In genomic region chr6:148704539-148704938, GRCh38 we compare ENCODE assay signal across 22 cellular contexts. TPM values are rescaled to one million over a fixed set of nuclear protein-coding genes. Genes with fewer than 3 reads are reported as not detected.
A peak's percentile ranks its signal among the peaks of the same experiment; 100 is the strongest.
DNase-seq lines count a peak whose midpoint lies in the region; ATAC-seq and TF ChIP-seq lines count a peak whose summit lies in the region.
"Had no signal": no experiment of that assay in that cellular context is flagged by ENCODE, and none has a peak within 500 bp of the region (broad histone marks: within the 10 kb centered on the region; RNA-seq: fewer than 3 reads in every experiment).

No MANE protein-coding gene starts in this region.

- ATAC-seq in GM19023 (IDR thresholded peaks at IDR 0.05; ENCODE audit: unreplicated experiment) = no peak
- ATAC-seq in GM21381 (IDR thresholded peaks at IDR 0.05; ENCODE audit: unreplicated experiment) = no peak
- ATAC-seq: A549, GM12878 had no signal

- peak; percentile 11 for DNase-seq in NCI-H146 (lab: John Stamatoyannopoulos, UW)
- no peak for DNase-seq in NCI-H146 treated with DMSO at 0.1 percent for 48 hours (lab: John Stamatoyannopoulos, UW; ENCODE audit: unreplicated experiment)
- peak; percentile 20 for DNase-seq in NCI-H748 (lab: John Stamatoyannopoulos, UW; ENCODE audit: unreplicated experiment)
- no peak for DNase-seq in NCI-H748 treated with DMSO at 0.1 percent for 48 hours (lab: John Stamatoyannopoulos, UW)
- DNase-seq: 8988T; ACHN; AML-193; BE2C; CD4-positive, alpha-beta T cell; CD8-positive, alpha-beta memory T cell; DMS 273 treated with DMSO at 0.1 percent for 48 hours; DMS79; EL; GOT3; HFFc6 had no signal

- H3K27me3 ChIP-seq in neural cell (ENCODE audit: insufficient read depth, low read depth, low read length) = no peaks in the 10 kb centered on the region
- H3K27me3 ChIP-seq: BE2C; BLaER1 treated with 17β-estradiol and CSF1 and Interleukin-3, amounts not matched to agents 10 nM and 100 nM had no signal

- no peaks in the 10 kb centered on the region for H3K9me2 ChIP-seq in neural cell (ENCODE audit: insufficient read depth, low read length)

- no peaks in the 10 kb centered on the region for H4K20me1 ChIP-seq in neural cell (ENCODE audit: insufficient read depth)
- H4K20me1 ChIP-seq: BLaER1 treated with 17β-estradiol and CSF1 and Interleukin-3, amounts not matched to agents 10 nM and 100 nM had no signal

- no peak overlapping the region for H3K4me3 ChIP-seq in neural cell (ENCODE audit: low read length)
- H3K4me3 ChIP-seq: A549; BLaER1 treated with 17β-estradiol and CSF1 and Interleukin-3, amounts not matched to agents 10 nM and 100 nM; GM12878; HAP-1 had no signal

- H3F3A ChIP-seq in neural cell (ENCODE audit: insufficient read depth, low read length, poor library complexity, severe bottlenecking) = no peaks in the 10 kb centered on the region

- no peak overlapping the region for H3K9ac ChIP-seq in neural cell (ENCODE audit: low read length)
- H3K9ac ChIP-seq: BLaER1 treated with 17β-estradiol and CSF1 and Interleukin-3, amounts not matched to agents 10 nM and 100 nM had no signal

- no peak for TF ChIP-seq CTCF in neural cell (IDR thresholded peaks at IDR 0.05; ENCODE audit: poor library complexity, severe bottlenecking)

- no peaks in the 10 kb centered on the region for H3K79me2 ChIP-seq in neural cell (replicated peaks; ENCODE audit: insufficient read depth, low read length)

- no peaks in the 10 kb centered on the region for H3K36me3 ChIP-seq in neural cell (ENCODE audit: insufficient read depth, low read length)
- H3K36me3 ChIP-seq: BE2C; BLaER1 treated with 17β-estradiol and CSF1 and Interleukin-3, amounts not matched to agents 10 nM and 100 nM; HAP-1 had no signal

- no peaks in the 10 kb centered on the region for H3K9me3 ChIP-seq in neural cell (ENCODE audit: low read length)
- H3K9me3 ChIP-seq: A549; BE2C; BLaER1 treated with 17β-estradiol and CSF1 and Interleukin-3, amounts not matched to agents 10 nM and 100 nM; HAP-1 had no signal

- no peak overlapping the region for H3K27ac ChIP-seq in neural cell (ENCODE audit: low read length)
- H3K27ac ChIP-seq: A549 had no signal

- no peak overlapping the region for H2AFZ ChIP-seq in neural cell (ENCODE audit: low read depth, low read length)

- TF ChIP-seq EP300 in neural cell (conservative IDR thresholded peaks at IDR 0.05; ENCODE audit: poor library complexity, severe bottlenecking) = no peak

- H3K4me2 ChIP-seq in neural cell (ENCODE audit: low read length) = peak overlapping the region; percentile 5
- H3K4me2 ChIP-seq: A549 had no signal

- TF ChIP-seq RAD21 in neural cell (conservative IDR thresholded peaks at IDR 0.05) = no peak

TF ChIP-seq in neural cell, 6 proteins besides CTCF, POLR2A, EP300 and RAD21:
- TF ChIP-seq SMC3 (conservative IDR thresholded peaks at IDR 0.05; ENCODE audit: poor library complexity) (no peak), TAF1 (IDR thresholded peaks at IDR 0.05; ENCODE audit: low read depth) (no peak), MXI1 (conservative IDR thresholded peaks at IDR 0.05; ENCODE audit: poor library complexity, severe bottlenecking) (no peak), REST (IDR thresholded peaks at IDR 0.05; ENCODE audit: borderline replicate concordance) (no peak), EZH2 (IDR thresholded peaks at IDR 0.05; ENCODE audit: borderline replicate concordance, insufficient read depth, low read length, poor library complexity, severe bottlenecking) (no peak), POLR2AphosphoS5 (IDR thresholded peaks at IDR 0.05) (no peak)

RNA-seq across cellular contexts. Expression of gene UST, which starts 42.3 kb away (rescaled TPM):
- polyA plus RNA-seq in neural cell = 6.3 and 7.5 TPM in 2 replicates
- 7.1 and 8.5 TPM in 2 replicates for polyA minus RNA-seq in neural cell

Comparison
In these comparisons a context has a peak if more than half of its experiments do, and no peak if none do; other contexts are left out.
1. DNase-seq: peak in NCI-H146 (single experiment) and NCI-H748 (single experiment); none in NCI-H146 treated with DMSO at 0.1 percent for 48 hours (single experiment) and NCI-H748 treated with DMSO at 0.1 percent for 48 hours (single experiment).